12 cellular contexts compared by ENCODE assay signal in the genomic region with DNA sequence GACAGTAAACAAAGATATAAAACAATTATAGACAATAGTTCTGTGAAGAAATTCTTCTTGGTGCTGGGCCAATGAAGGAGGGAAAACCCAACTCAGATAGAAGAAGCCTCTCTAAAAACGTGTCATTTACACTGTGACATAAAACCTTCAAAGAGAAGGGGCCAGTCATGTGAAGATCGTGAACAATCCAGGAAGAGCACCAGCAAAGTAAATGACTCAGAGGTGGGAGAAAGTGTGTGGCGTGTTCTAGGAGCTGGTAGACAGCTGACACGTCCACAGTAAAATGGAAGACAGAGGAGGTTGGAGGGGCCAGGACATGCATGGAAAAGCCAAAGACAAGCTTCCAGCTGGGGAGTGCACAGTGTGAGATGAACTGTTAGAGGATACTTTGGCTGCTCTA.
DNase-seq lines count a peak whose midpoint lies in the region; ATAC-seq and TF ChIP-seq lines count a peak whose summit lies in the region.
"Had no signal": no experiment of that assay in that cellular context is flagged by ENCODE, and none has a peak within 500 bp of the region (broad histone marks: within the 10 kb centered on the region; RNA-seq: fewer than 3 reads in every experiment).

No MANE protein-coding gene starts in this region.

- ATAC-seq in stimulated activated naive CD8-positive, alpha-beta T cell treated with anti-CD3 and anti-CD28 coated beads, Interleukin-15, amount 100 ng/mL, for 72 hours, result peak; percentile 96
- ATAC-seq: pancreas had no signal

- peak overlapping the region; percentile 73 for H3K4me3 Mint-ChIP-seq in activated naive CD4-positive, alpha-beta T cell treated with anti-CD3 and anti-CD28 coated beads, Interleukin-2, amount 50 U/mL, for 24 hours
- no peak overlapping the region for H3K4me3 Mint-ChIP-seq in activated naive CD4-positive, alpha-beta T cell treated with anti-CD3 and anti-CD28 coated beads, Interleukin-2, amount 10 ng/mL, durations not matched to agents 7 days and 5 days
- peak overlapping the region; percentile 21 for H3K4me3 Mint-ChIP-seq in activated CD4-positive, alpha-beta T cell treated with anti-CD3 and anti-CD28 coated beads, Interleukin-2, amount 10 ng/mL, durations not matched to agents 24 days and 14 days
- peak overlapping the region; percentile 4 to 64 (median 31) for H3K4me3 Mint-ChIP-seq in immature natural killer cell
- H3K4me3 Mint-ChIP-seq in stimulated activated naive CD8-positive, alpha-beta T cell treated with anti-CD3 and anti-CD28 coated beads, Interleukin-15, amount 100 ng/mL, for 72 hours, result peak overlapping the region; percentile 56 to 63
- H3K4me3 Mint-ChIP-seq: memory B cell had no signal

- no peak for DNase-seq in activated naive CD4-positive, alpha-beta T cell treated with anti-CD3 and anti-CD28 coated beads, Interleukin-2, amount 10 ng/mL, durations not matched to agents 7 days and 5 days
- DNase-seq in activated CD4-positive, alpha-beta T cell treated with anti-CD3 and anti-CD28 coated beads, Interleukin-2, amount 10 ng/mL, durations not matched to agents 24 days and 14 days, result no peak
- DNase-seq in immature natural killer cell, result peak in 2 of 3 donors; percentile 24 to 29
- DNase-seq in stimulated activated naive CD8-positive, alpha-beta T cell treated with anti-CD3 and anti-CD28 coated beads, Interleukin-15, amount 100 ng/mL, for 72 hours, result peak in 1 of 2 donors; percentile 37
- no peak for DNase-seq in kidney glomerular epithelial cell (lab: John Stamatoyannopoulos, UW)
- no peak for DNase-seq in HEK293T (ENCODE audit: extremely low spot score)
- no peak for DNase-seq in NAMALWA (ENCODE audit: low spot score)
- DNase-seq: AML-193, aorta, pancreas had no signal

- H3K27me3 Mint-ChIP-seq in activated naive CD4-positive, alpha-beta T cell treated with anti-CD3 and anti-CD28 coated beads, Interleukin-2, amount 50 U/mL, for 24 hours, result no peaks in the 10 kb centered on the region
- peaks cover 3% of the 10 kb centered on the region for H3K27me3 Mint-ChIP-seq in activated naive CD4-positive, alpha-beta T cell treated with anti-CD3 and anti-CD28 coated beads, Interleukin-2, amount 10 ng/mL, durations not matched to agents 7 days and 5 days
- no peaks in the 10 kb centered on the region for H3K27me3 Mint-ChIP-seq in activated CD4-positive, alpha-beta T cell treated with anti-CD3 and anti-CD28 coated beads, Interleukin-2, amount 10 ng/mL, durations not matched to agents 24 days and 14 days
- peaks cover 0 to 3% (median 3%) of the 10 kb centered on the region in 3 donors for H3K27me3 Mint-ChIP-seq in immature natural killer cell (ENCODE audit: low read depth in 3 of 3)
- H3K27me3 Mint-ChIP-seq in stimulated activated naive CD8-positive, alpha-beta T cell treated with anti-CD3 and anti-CD28 coated beads, Interleukin-15, amount 100 ng/mL, for 72 hours, result no peaks in the 10 kb centered on the region
- H3K27me3 Mint-ChIP-seq: memory B cell had no signal

- peak overlapping the region; percentile 98 for H3K27ac Mint-ChIP-seq in activated naive CD4-positive, alpha-beta T cell treated with anti-CD3 and anti-CD28 coated beads, Interleukin-2, amount 50 U/mL, for 24 hours
- H3K27ac Mint-ChIP-seq in activated naive CD4-positive, alpha-beta T cell treated with anti-CD3 and anti-CD28 coated beads, Interleukin-2, amount 10 ng/mL, durations not matched to agents 7 days and 5 days, result no peak overlapping the region
- peak overlapping the region; percentile 80 for H3K27ac Mint-ChIP-seq in activated CD4-positive, alpha-beta T cell treated with anti-CD3 and anti-CD28 coated beads, Interleukin-2, amount 10 ng/mL, durations not matched to agents 24 days and 14 days
- H3K27ac Mint-ChIP-seq in immature natural killer cell, result peak overlapping the region; percentile 77 to 89 (median 84)
- H3K27ac Mint-ChIP-seq in stimulated activated naive CD8-positive, alpha-beta T cell treated with anti-CD3 and anti-CD28 coated beads, Interleukin-15, amount 100 ng/mL, for 72 hours, result peak overlapping the region; percentile 42 to 79
- H3K27ac Mint-ChIP-seq: memory B cell had no signal

- POLR2A ChIA-PET in HEK293T (lab: Yijun Ruan, JAX), result no interaction called here

- intact Hi-C loops in activated CD4-positive, alpha-beta T cell treated with anti-CD3 and anti-CD28 coated beads, Interleukin-2, amount 10 ng/mL, durations not matched to agents 24 days and 14 days (cut with micrococcal nuclease), result loop anchor here (1.0 to 2.0 kb wide), 2 partner anchors 15 to 114 kb away; no protein-coding TSS in a partner anchor

- CTCF ChIA-PET in activated naive CD4-positive, alpha-beta T cell treated with anti-CD3 and anti-CD28 coated beads, Interleukin-2, amount 10 ng/mL, durations not matched to agents 7 days and 5 days (lab: Charles Lee), result interaction anchor here (0.9 kb wide), 1 partner anchor 144 kb away, joined by 3 read pairs; a partner anchor contains a TSS
- CTCF ChIA-PET in HEK293T (lab: Yijun Ruan, JAX), result interaction anchor here (0.6 kb wide), 1 partner anchor 20 kb away, joined by 3 read pairs; no protein-coding TSS in a partner anchor

- H3K4me1 Mint-ChIP-seq in activated naive CD4-positive, alpha-beta T cell treated with anti-CD3 and anti-CD28 coated beads, Interleukin-2, amount 50 U/mL, for 24 hours, result peaks cover 64% of the 10 kb centered on the region
- H3K4me1 Mint-ChIP-seq in activated naive CD4-positive, alpha-beta T cell treated with anti-CD3 and anti-CD28 coated beads, Interleukin-2, amount 10 ng/mL, durations not matched to agents 7 days and 5 days, result peaks cover 9% of the 10 kb centered on the region
- peaks cover 14% of the 10 kb centered on the region for H3K4me1 Mint-ChIP-seq in activated CD4-positive, alpha-beta T cell treated with anti-CD3 and anti-CD28 coated beads, Interleukin-2, amount 10 ng/mL, durations not matched to agents 24 days and 14 days
- H3K4me1 Mint-ChIP-seq in immature natural killer cell, result peaks cover 83 to 100% of the 10 kb centered on the region in 2 donors
- H3K4me1 Mint-ChIP-seq in stimulated activated naive CD8-positive, alpha-beta T cell treated with anti-CD3 and anti-CD28 coated beads, Interleukin-15, amount 100 ng/mL, for 72 hours, result peaks cover 47% of the 10 kb centered on the region

- peaks cover 24% of the 10 kb centered on the region for H3K36me3 Mint-ChIP-seq in activated naive CD4-positive, alpha-beta T cell treated with anti-CD3 and anti-CD28 coated beads, Interleukin-2, amount 50 U/mL, for 24 hours
- peaks cover 16% of the 10 kb centered on the region for H3K36me3 Mint-ChIP-seq in activated naive CD4-positive, alpha-beta T cell treated with anti-CD3 and anti-CD28 coated beads, Interleukin-2, amount 10 ng/mL, durations not matched to agents 7 days and 5 days
- peaks cover 9% of the 10 kb centered on the region for H3K36me3 Mint-ChIP-seq in activated CD4-positive, alpha-beta T cell treated with anti-CD3 and anti-CD28 coated beads, Interleukin-2, amount 10 ng/mL, durations not matched to agents 24 days and 14 days (ENCODE audit: low read depth)
- peaks cover 26 to 45% (median 35%) of the 10 kb centered on the region in 3 donors for H3K36me3 Mint-ChIP-seq in immature natural killer cell

- peaks cover 28% of the 10 kb centered on the region for H3K9me3 Mint-ChIP-seq in activated naive CD4-positive, alpha-beta T cell treated with anti-CD3 and anti-CD28 coated beads, Interleukin-2, amount 50 U/mL, for 24 hours
- H3K9me3 Mint-ChIP-seq in activated naive CD4-positive, alpha-beta T cell treated with anti-CD3 and anti-CD28 coated beads, Interleukin-2, amount 10 ng/mL, durations not matched to agents 7 days and 5 days, result peaks cover 6% of the 10 kb centered on the region
- peaks cover 26% of the 10 kb centered on the region for H3K9me3 Mint-ChIP-seq in activated CD4-positive, alpha-beta T cell treated with anti-CD3 and anti-CD28 coated beads, Interleukin-2, amount 10 ng/mL, durations not matched to agents 24 days and 14 days
- H3K9me3 Mint-ChIP-seq in immature natural killer cell, result peaks cover 0 to 9% (median 4%) of the 10 kb centered on the region in 6 donors
- peaks cover 16 to 26% of the 10 kb centered on the region in 2 donors for H3K9me3 Mint-ChIP-seq in stimulated activated naive CD8-positive, alpha-beta T cell treated with anti-CD3 and anti-CD28 coated beads, Interleukin-15, amount 100 ng/mL, for 72 hours

TF ChIP-seq in HEK293T, 16 proteins besides CTCF, POLR2A, EP300 and RAD21:
- no peak for TF ChIP-seq ZNF384 (IDR thresholded peaks at IDR 0.05)

Comparison
In these comparisons a context has a peak if more than half of its experiments do, and no peak if none do; other contexts are left out.
1. DNase-seq: peak in immature natural killer cell (2 of 3); none in activated naive CD4-positive, alpha-beta T cell treated with anti-CD3 and anti-CD28 coated beads, Interleukin-2, amount 10 ng/mL, durations not matched to agents 7 days and 5 days (single experiment), activated CD4-positive, alpha-beta T cell treated with anti-CD3 and anti-CD28 coated beads, Interleukin-2, amount 10 ng/mL, durations not matched to agents 24 days and 14 days (single experiment), kidney glomerular epithelial cell (single experiment), HEK293T (single experiment) and NAMALWA (single experiment).